Comparison of ENCODE assay signal across 27 cellular contexts in genomic region chr16:73350707-73351452, GRCh38.
DNase-seq lines count a peak whose midpoint lies in the region; ATAC-seq, FAIRE-seq and TF ChIP-seq lines count a peak whose summit lies in the region.
"Had no signal": no experiment of that assay in that cellular context is flagged by ENCODE, and none has a peak within 500 bp of the region (broad histone marks: within the 10 kb centered on the region; RNA-seq: fewer than 3 reads in every experiment).

No MANE protein-coding gene starts in this region.

- no peaks in the 10 kb centered on the region for H3K9me3 Mint-ChIP-seq in glutamatergic neuron (ENCODE audit: unreplicated experiment)
- H3K9me3 Mint-ChIP-seq: CD8-positive, alpha-beta T cell had no signal

- peaks cover 3% of the 10 kb centered on the region for H3K4me1 Mint-ChIP-seq in glutamatergic neuron (ENCODE audit: low read depth, unreplicated experiment)

- no peak overlapping the region for H3K27ac Mint-ChIP-seq in glutamatergic neuron (ENCODE audit: unreplicated experiment)
- H3K27ac Mint-ChIP-seq: CD8-positive, alpha-beta T cell had no signal

- H3K4me3 Mint-ChIP-seq in glutamatergic neuron (ENCODE audit: unreplicated experiment) = no peak overlapping the region
- H3K4me3 Mint-ChIP-seq: CD8-positive, alpha-beta T cell had no signal

- POLR2A ChIA-PET in HepG2 (lab: Yijun Ruan, JAX) = no interaction called here

- peaks cover 0 to 36% (median 7%) of the 10 kb centered on the region in 4 donors for H3K27me3 ChIP-seq in liver (ENCODE audit: control insufficient read depth in 4 of 4, insufficient read depth in 4 of 4, low read length in 3 of 4)
- peaks cover 0 to 26% of the 10 kb centered on the region in 2 experiments; a peak in 4 of 5 replicates for H3K27me3 ChIP-seq in HepG2 (ENCODE audit: control insufficient read depth in 1 of 2, insufficient read depth in 2 of 2, low read length in 2 of 2)
- H3K27me3 ChIP-seq in neural cell (ENCODE audit: insufficient read depth, low read depth, low read length) = no peaks in the 10 kb centered on the region
- H3K27me3 ChIP-seq: SJCRH30 had no signal

- no peak for TF ChIP-seq POLR2A in HepG2 (IDR thresholded peaks at IDR 0.05; ENCODE audit: insufficient read depth in 1 of 2, low read depth in 2 of 2, low read length in 2 of 2)

- H3K4me2 ChIP-seq in HepG2 (ENCODE audit: low read depth, low read length) = no peak overlapping the region
- no peak overlapping the region for H3K4me2 ChIP-seq in neural cell (ENCODE audit: low read length)

- no peak for FAIRE-seq in HepG2 (lab: Jason Lieb, UNC)
- FAIRE-seq: GM12891, GM19239, RCC 7860 had no signal

- 52% methylated on average over 18 of the region's 18 CpGs for WGBS in liver
- WGBS in HepG2 (ENCODE audit: low lambda C conversion rate) = 44% methylated on average over 17 of the region's 18 CpGs

- H3K4me1 ChIP-seq in liver (ENCODE audit: control insufficient read depth in 4 of 4, insufficient read depth in 4 of 4, low read length in 3 of 4) (no peaks in the 10 kb centered on the region), HepG2 (ENCODE audit: insufficient read depth, low read length) (no peaks in the 10 kb centered on the region)
- H3K4me1 ChIP-seq: Caco-2, SJCRH30 had no signal

- no TSS peak for BruUV-seq in HepG2 (replicated peaks; lab: Mats Ljungman, UMichigan)

- no peak overlapping the region for H3K4me3 ChIP-seq in liver (ENCODE audit: low read depth in 1 of 3, low read length in 3 of 3)
- H3K4me3 ChIP-seq in HepG2 (replicated peaks in 1 of 3; ENCODE audit: insufficient read depth in 1 of 3, low read depth in 2 of 3, low read length in 3 of 3) = no peak overlapping the region
- peak overlapping the region; percentile 33 for H3K4me3 ChIP-seq in neural cell (ENCODE audit: low read length)
- H3K4me3 ChIP-seq in coronary artery = no peak overlapping the region
- H3K4me3 ChIP-seq: GM23248, SJCRH30 had no signal

- H3K9ac ChIP-seq in liver (ENCODE audit: low read depth in 1 of 2, low read length in 2 of 2) (no peak overlapping the region), HepG2 (ENCODE audit: insufficient read depth, low read depth, low read length) (no peak overlapping the region), neural cell (ENCODE audit: low read length) (no peak overlapping the region)
- H3K9ac ChIP-seq: GM23248 had no signal

- TF ChIP-seq EP300 in HepG2 (IDR thresholded peaks at IDR 0.05; ENCODE audit: low read depth in 2 of 2, low read length in 2 of 2) = no peak
- TF ChIP-seq EP300 in HepG2 (CRISPR knock-in tag; IDR thresholded peaks at IDR 0.05; ENCODE audit: borderline replicate concordance) = no peak
- no peak for TF ChIP-seq EP300 in neural cell (conservative IDR thresholded peaks at IDR 0.05; ENCODE audit: poor library complexity, severe bottlenecking)

- no peaks in the 10 kb centered on the region for H3K36me3 Mint-ChIP-seq in glutamatergic neuron (ENCODE audit: unreplicated experiment)
- H3K36me3 Mint-ChIP-seq: CD8-positive, alpha-beta T cell had no signal

- H3K27me3 Mint-ChIP-seq in glutamatergic neuron (ENCODE audit: unreplicated experiment) = peaks cover 3% of the 10 kb centered on the region

- ATAC-seq in HepG2 (no peak), GM21423 (IDR thresholded peaks at IDR 0.05; ENCODE audit: unreplicated experiment) (no peak)
- ATAC-seq: CD8-positive, alpha-beta T cell had no signal

- no peaks in the 10 kb centered on the region for H3K9me3 ChIP-seq in liver (ENCODE audit: control insufficient read depth in 4 of 4, low read length in 3 of 4)
- H3K9me3 ChIP-seq in HepG2 (ENCODE audit: low read length) = no peaks in the 10 kb centered on the region
- no peaks in the 10 kb centered on the region for H3K9me3 ChIP-seq in neural cell (ENCODE audit: low read length)
- H3K9me3 ChIP-seq: Caco-2, SJCRH30 had no signal

- H2AFZ ChIP-seq in HepG2 (ENCODE audit: low read length) (no peak overlapping the region), neural cell (ENCODE audit: low read depth, low read length) (no peak overlapping the region)
- H2AFZ ChIP-seq: GM23248 had no signal

- H3F3A ChIP-seq in neural cell (ENCODE audit: insufficient read depth, low read length, poor library complexity, severe bottlenecking) = no peaks in the 10 kb centered on the region

- TF ChIP-seq RAD21 in liver (IDR thresholded peaks at IDR 0.05) (peak in 1 of 2 donors; percentile 13), HepG2 (CRISPR knock-in tag; IDR thresholded peaks at IDR 0.05) (no peak), neural cell (conservative IDR thresholded peaks at IDR 0.05) (no peak)

- DNase-seq in HepG2 (ENCODE audit: low spot score) (no peak), glutamatergic neuron (peak; percentile 28), coronary artery (ENCODE audit: low spot score) (no peak), posterior cingulate gyrus (no peak)
- DNase-seq: Caco-2; CD8-positive, alpha-beta T cell; DMS 273 treated with DMSO at 0.1 percent for 48 hours; DMS79; EL; GDM1; GM23248; H7; Karpas-422; NCI-H1092; NCI-H1436; NCI-H187; NCI-H2171 treated with DMSO at 0.1 percent for 48 hours; NCI-H345; NCI-H510A treated with DMSO at 0.1 percent for 48 hours; SJCRH30 had no signal

- CTCF ChIA-PET in HepG2 (lab: Yijun Ruan, JAX; ENCODE audit: low intra/inter-chr PET ratio, low total read pairs) = no interaction called here

- no peak overlapping the region for H3K27ac ChIP-seq in liver (ENCODE audit: low read depth in 1 of 2, low read length in 2 of 2)
- H3K27ac ChIP-seq in HepG2 (ENCODE audit: extremely low read length, insufficient read depth, low read length) = no peak overlapping the region
- peak overlapping the region; percentile 73 for H3K27ac ChIP-seq in neural cell (ENCODE audit: low read length)
- H3K27ac ChIP-seq in coronary artery = no peak overlapping the region
- H3K27ac ChIP-seq: C4-2B, GM23248, SJCRH30 had no signal

- H4K20me1 ChIP-seq in HepG2 (ENCODE audit: insufficient read depth, low read length) (no peaks in the 10 kb centered on the region), neural cell (ENCODE audit: insufficient read depth) (no peaks in the 10 kb centered on the region)

- no peaks in the 10 kb centered on the region for H3K9me2 ChIP-seq in neural cell (ENCODE audit: insufficient read depth, low read length)

- H3K79me2 ChIP-seq in HepG2 (ENCODE audit: insufficient read depth, low read length) = no peaks in the 10 kb centered on the region
- H3K79me2 ChIP-seq in neural cell (replicated peaks; ENCODE audit: insufficient read depth, low read length) = no peaks in the 10 kb centered on the region

- intact Hi-C loops in HepG2 (cut with micrococcal nuclease; ENCODE audit: unreplicated experiment) = no loop called here
- intact Hi-C loops in posterior cingulate gyrus (cut with DNase I) = no loop called here

- no peak for TF ChIP-seq CTCF in liver (IDR thresholded peaks at IDR 0.05; ENCODE audit: low read depth, low read length, missing input control)
- no peak for TF ChIP-seq CTCF in HepG2 (CRISPR knock-in tag; IDR thresholded peaks at IDR 0.05)
- TF ChIP-seq CTCF in glutamatergic neuron (IDR thresholded peaks at IDR 0.05; ENCODE audit: partially characterized antibody, unreplicated experiment) = no peak
- TF ChIP-seq CTCF in neural cell (IDR thresholded peaks at IDR 0.05; ENCODE audit: poor library complexity, severe bottlenecking) = no peak
- TF ChIP-seq CTCF in coronary artery (IDR thresholded peaks at IDR 0.05) = no peak

- in situ Hi-C loops in HepG2 (cut with HindIII; ENCODE audit: extremely low pct_ligation_motif_present, low pct_unique_long_range_greater_than_20kb) = no loop called here

- H3K36me3 ChIP-seq in liver (ENCODE audit: control insufficient read depth in 4 of 4, insufficient read depth in 3 of 4, low read depth in 1 of 4, low read length in 3 of 4) = no peaks in the 10 kb centered on the region
- H3K36me3 ChIP-seq in HepG2 (replicated peaks in 1 of 2; ENCODE audit: control insufficient read depth in 1 of 2, insufficient read depth in 2 of 2, low read length in 2 of 2) = no peaks in the 10 kb centered on the region
- no peaks in the 10 kb centered on the region for H3K36me3 ChIP-seq in neural cell (ENCODE audit: insufficient read depth, low read length)
- H3K36me3 ChIP-seq: SJCRH30 had no signal

TF ChIP-seq in liver, 16 proteins besides CTCF, POLR2A, EP300 and RAD21 (continues in another document):
- TF ChIP-seq HNF4A (conservative IDR thresholded peaks at IDR 0.05) (peak in 1 of 2 donors; percentile 16), RXRA (IDR thresholded peaks at IDR 0.05) (peak; percentile 9 to 42)

TF ChIP-seq in neural cell, 6 proteins besides CTCF, POLR2A, EP300 and RAD21:
- TF ChIP-seq EZH2 (IDR thresholded peaks at IDR 0.05; ENCODE audit: borderline replicate concordance, insufficient read depth, low read length, poor library complexity, severe bottlenecking) (no peak), SMC3 (conservative IDR thresholded peaks at IDR 0.05; ENCODE audit: poor library complexity) (no peak), TAF1 (IDR thresholded peaks at IDR 0.05; ENCODE audit: low read depth) (no peak), MXI1 (conservative IDR thresholded peaks at IDR 0.05; ENCODE audit: poor library complexity, severe bottlenecking) (no peak), REST (IDR thresholded peaks at IDR 0.05; ENCODE audit: borderline replicate concordance) (no peak), POLR2AphosphoS5 (IDR thresholded peaks at IDR 0.05) (no peak)
